In the genomic region with DNA sequence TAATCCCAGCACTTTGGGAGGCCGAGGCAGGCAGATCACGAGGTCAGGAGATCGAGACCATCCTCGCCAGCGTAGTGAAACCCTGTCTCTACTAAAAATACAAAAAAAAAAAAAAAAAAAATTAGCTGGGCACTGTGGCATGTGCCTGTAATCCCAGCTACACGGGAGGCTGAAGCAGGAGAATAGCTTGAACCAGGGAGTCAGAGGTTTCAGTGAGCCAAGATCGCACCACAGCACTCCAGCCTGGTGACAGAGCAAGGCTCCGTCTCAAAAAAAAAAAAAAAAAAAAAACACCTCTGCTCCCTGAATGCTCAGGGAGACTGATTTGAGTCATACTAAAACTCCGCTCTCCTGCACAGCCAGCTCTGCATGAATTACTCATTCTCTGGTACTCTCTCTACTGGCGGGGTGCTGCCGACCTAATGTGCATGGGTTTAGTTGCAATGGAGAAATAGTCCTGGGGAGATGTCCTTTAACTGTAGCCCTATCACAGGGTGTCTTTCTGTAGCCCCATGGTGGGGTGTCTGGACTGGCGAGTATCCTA, we compare ENCODE assay signal across 8 cellular contexts. TPM values are rescaled to one million over a fixed set of nuclear protein-coding genes. Genes with fewer than 3 reads are reported as not detected.
DNase-seq lines count a peak whose midpoint lies in the region; ATAC-seq and TF ChIP-seq lines count a peak whose summit lies in the region.
"Not testable (repeated sequence)": the region's sequence is repeated elsewhere in the genome, so short reads cannot be mapped to it uniquely, and the experiment has no call there.

No MANE protein-coding gene starts in this region.

- H3K36me3 ChIP-seq in SJSA1, result not testable (repeated sequence)

- not testable (repeated sequence) for H3K9me3 ChIP-seq in SJSA1 (replicated peaks)

- H3K4me3 Mint-ChIP-seq in HFFc6, result peak overlapping the region; percentile 72

- H3K4me1 Mint-ChIP-seq in HFFc6 (ENCODE audit: low read depth), result peaks cover 50% of the 10 kb centered on the region

- peaks cover 41% of the 10 kb centered on the region for H3K4me1 ChIP-seq in SJSA1 (replicated peaks)

- peak overlapping the region; percentile 60 for H3K27ac ChIP-seq in SJSA1

- not testable (repeated sequence) for H3K27me3 ChIP-seq in SJSA1 (replicated peaks)

- not testable (repeated sequence) for TF ChIP-seq CTCF in HFFc6 (IDR thresholded peaks at IDR 0.05); fibroblast of mammary gland (conservative IDR thresholded peaks at IDR 0.05; ENCODE audit: control insufficient read depth, insufficient read depth, low read depth, low read length)

- DNase-seq in GM04503 (ENCODE audit: low read depth) (peak; percentile 61), HFFc6 (peak; percentile 90), SJSA1 (ENCODE audit: low read depth in 1 of 2, low spot score in 2 of 2) (peak in 1 of 2 experiments; percentile 49), fibroblast of mammary gland (ENCODE audit: low read depth) (peak; percentile 91)
- DNase-seq in activated naive CD4-positive, alpha-beta T cell treated with Interleukin-2 at 50 U/mL for 16 hours, result peak; percentile 36
- DNase-seq in stimulated activated CD4-positive, alpha-beta T cell treated with anti-CD3 and anti-CD28 coated beads, Interleukin-15, amount 100 ng/mL, for 24 hours, result peak; percentile 65

- peak; percentile 90 for ATAC-seq in GM19351 (IDR thresholded peaks at IDR 0.05; ENCODE audit: unreplicated experiment)
- ATAC-seq in HG03442 (IDR thresholded peaks at IDR 0.05; ENCODE audit: unreplicated experiment), result peak; percentile 87

- not testable (repeated sequence) for H3K4me3 ChIP-seq in SJSA1; fibroblast of mammary gland (ENCODE audit: control insufficient read depth, low read depth, low read length)

- H3K27me3 Mint-ChIP-seq in HFFc6 (ENCODE audit: insufficient read depth), result not testable (repeated sequence)

- H3K36me3 Mint-ChIP-seq in HFFc6 (ENCODE audit: low read depth), result not testable (repeated sequence)

- H3K9me3 Mint-ChIP-seq in HFFc6, result not testable (repeated sequence)

- H3K27ac Mint-ChIP-seq in HFFc6, result peak overlapping the region; percentile 94

RNA-seq across cellular contexts. Expression of gene MFGE8, which starts 7.8 kb away (rescaled TPM):
- total RNA-seq in HFFc6 (2021; fragmentation: NEBNext Ultra II Directional; extraction: Animal tissue kit (Norgen Biotek cat#: 25700)), result 100 to 1,000 TPM; 769 to 963 (median 885) TPM
- total RNA-seq in SJSA1 (2014; rRNA removed; shearing (Covaris generic)), result 149 and 151 TPM in 2 replicates

RNA-seq across cellular contexts. Expression of gene HAPLN3, which starts 25.6 kb away (rescaled TPM):
- total RNA-seq in HFFc6 (2021; fragmentation: NEBNext Ultra II Directional; extraction: Animal tissue kit (Norgen Biotek cat#: 25700)), result 10 to 100 TPM in 5 of 6 experiments, 1 to 10 TPM in 1; 7.8 to 17.1 (median 16.5) TPM
- 11.9 and 19.9 TPM in 2 replicates for total RNA-seq in SJSA1 (2014; rRNA removed; shearing (Covaris generic))
